In genomic region chr18:6207941-6208340, GRCh38 we compare ENCODE assay signal across 26 cellular contexts.
"Had no signal": no experiment of that assay in that cellular context is flagged by ENCODE, and none has a peak within 500 bp of the region (broad histone marks: within the 10 kb centered on the region; RNA-seq: fewer than 3 reads in every experiment).

No MANE protein-coding gene starts in this region.

- DNase-seq: stimulated activated CD4-positive, alpha-beta T cell treated with anti-CD3 and anti-CD28 coated beads, Interleukin-2, amount 100 ng/mL, for 48 hours; stimulated activated CD4-positive, alpha-beta T cell treated with anti-CD3 and anti-CD28 coated beads, Interleukin-4, amount 100 ng/mL, for 1 hour; stimulated activated CD4-positive, alpha-beta T cell treated with anti-CD3 and anti-CD28 coated beads, Interleukin-4, amount 100 ng/mL, for 24 hours; stimulated activated CD4-positive, alpha-beta T cell treated with anti-CD3 and anti-CD28 coated beads, Interleukin-4, amount 100 ng/mL, for 4 hours; stimulated activated CD8-positive, alpha-beta memory T cell treated with anti-CD3 and anti-CD28 coated beads, Interleukin-4, amount 100 ng/mL, for 48 hours; stimulated activated naive B cell treated with anti-CD40 and anti-IgM and Interleukin-4, amounts not matched to agents 10 μg/mL and 1 μg/mL and 100 μg/mL, for 72 hours; stimulated activated naive CD4-positive, alpha-beta T cell; stimulated activated naive CD4-positive, alpha-beta T cell treated with Interleukin-2 at 50 U/mL for 16 hours; stimulated activated naive CD8-positive, alpha-beta T cell treated with anti-CD3 and anti-CD28 coated beads, Interleukin-15, amount 100 ng/mL, for 72 hours; stimulated activated naive CD8-positive, alpha-beta T cell treated with anti-CD3 and anti-CD28 coated beads, Interleukin-15, Interleukin-2, amounts not matched to agents 100 U/mL and 50 U/mL, for 24 hours; stomach; substantia nigra; testis; thyroid gland; tibial artery; transverse colon; trophoblast cell; upper lobe of left lung; upper lobe of right lung; uterus had no signal

- H3K9me3 ChIP-seq: stomach, suprapubic skin, testis, thoracic aorta, thyroid gland, tibial artery, tibial nerve, transverse colon, upper lobe of left lung, upper lobe of right lung, uterus, vagina had no signal

- H3K36me3 ChIP-seq: stomach, suprapubic skin, thoracic aorta, thyroid gland, tibial artery, transverse colon, upper lobe of left lung, upper lobe of right lung, uterus, vagina had no signal

- H3K4me3 ChIP-seq: stomach, suprapubic skin, testis, thoracic aorta, thyroid gland, tibial artery, tibial nerve, transverse colon, upper lobe of left lung, upper lobe of right lung, uterus, vagina had no signal

- H3K27me3 ChIP-seq: stomach, suprapubic skin, testis, thyroid gland, tibial artery, tibial nerve, transverse colon, upper lobe of left lung, upper lobe of right lung, uterus, vagina had no signal

- H3K27ac ChIP-seq: stomach, suprapubic skin, testis, thoracic aorta, thyroid gland, tibial artery, tibial nerve, transverse colon, upper lobe of right lung, uterus, vagina had no signal

- H3K4me1 ChIP-seq: stomach, testis, tibial artery, tibial nerve, transverse colon, upper lobe of right lung, uterus had no signal

- ATAC-seq: stimulated activated effector memory CD8-positive, alpha-beta T cell treated with anti-CD3 and anti-CD28 coated beads, Interleukin-12 subunit alpha, Interleukin-12 subunit beta, amount 100 ng/mL, for 72 hours; stimulated activated memory B cell treated with anti-CD40 and anti-IgM and Interleukin-4, amounts not matched to agents 10 μg/mL and 1 μg/mL and 100 μg/mL, for 72 hours; stimulated activated naive B cell treated with anti-CD40 and anti-IgM and Interleukin-4, amounts not matched to agents 10 μg/mL and 1 μg/mL and 100 μg/mL, for 72 hours; stimulated activated naive CD8-positive, alpha-beta T cell treated with anti-CD3 and anti-CD28 coated beads, Interleukin-15, amount 100 ng/mL, for 72 hours; stimulated activated naive CD8-positive, alpha-beta T cell treated with anti-CD3 and anti-CD28 coated beads, Interleukin-15, Interleukin-2, amounts not matched to agents 100 U/mL and 50 U/mL, for 24 hours had no signal
